Comparison of ENCODE assay signal across 8 cellular contexts in the genomic region with DNA sequence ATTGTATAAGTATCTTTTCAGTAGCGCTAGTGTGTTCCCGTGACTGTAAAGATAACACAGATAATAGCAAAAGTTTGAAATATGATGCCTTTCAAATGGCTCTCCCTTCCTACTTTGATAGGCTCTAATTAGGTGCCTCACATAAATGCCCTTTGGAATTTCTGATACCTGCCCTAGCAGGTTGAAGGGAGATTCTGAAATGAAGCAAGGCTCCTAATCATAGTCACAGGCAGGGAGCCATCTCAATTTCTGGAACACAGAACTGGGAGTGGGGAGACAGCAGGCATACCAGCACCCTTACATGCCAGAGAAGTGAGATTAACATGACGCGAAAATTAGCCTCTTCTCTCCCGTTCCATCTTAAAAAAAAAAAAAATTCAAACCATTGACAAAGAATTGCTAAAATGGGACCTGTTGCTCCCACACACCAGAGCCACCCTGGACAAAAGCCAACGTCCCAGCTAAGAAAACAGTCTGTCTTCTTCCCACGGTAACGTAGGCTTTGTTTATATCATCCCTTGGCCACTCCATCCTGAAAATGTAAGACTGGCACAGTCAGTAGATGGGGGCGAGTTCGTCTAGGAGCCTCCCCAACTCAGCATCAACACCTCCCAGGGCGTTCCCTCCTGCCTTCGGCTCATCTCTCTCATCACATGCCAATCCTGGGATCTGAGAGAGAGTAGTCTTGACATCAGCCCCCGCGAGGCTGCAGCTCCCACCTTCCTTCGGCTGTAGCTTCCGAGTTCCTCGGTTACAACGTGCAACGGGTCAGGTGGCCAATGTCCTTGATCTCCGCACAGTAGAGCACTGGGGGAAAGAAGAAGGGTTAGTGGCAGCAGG. TPM values are rescaled to one million over a fixed set of nuclear protein-coding genes. Genes with fewer than 3 reads are reported as not detected.
DNase-seq lines count a peak whose midpoint lies in the region; TF ChIP-seq lines count a peak whose summit lies in the region.

No MANE protein-coding gene starts in this region.

- no peaks in the 10 kb centered on the region for H3K79me2 ChIP-seq in mesendoderm (ENCODE audit: control insufficient read depth, insufficient read depth, low read length)

- peaks cover 2% of the 10 kb centered on the region for H3K36me3 ChIP-seq in mesendoderm (ENCODE audit: control insufficient read depth, insufficient read depth, low read length)
- H3K36me3 ChIP-seq in urinary bladder (ENCODE audit: insufficient read depth) = peaks cover 2% of the 10 kb centered on the region

- no peak overlapping the region for H3K4ac ChIP-seq in mesendoderm (ENCODE audit: low read depth, low read length)

- no peak overlapping the region for H4K8ac ChIP-seq in mesendoderm (ENCODE audit: low read depth, low read length)

- H3K27ac ChIP-seq in mesendoderm (ENCODE audit: low read depth, low read length) = no peak overlapping the region
- peak overlapping the region; percentile 74 for H3K27ac ChIP-seq in urinary bladder (ENCODE audit: low read depth)

- no peak overlapping the region for H2BK15ac ChIP-seq in mesendoderm (replicated peaks; ENCODE audit: low read depth)

- H3K36me3 Mint-ChIP-seq in chondrocyte (ENCODE audit: low read depth) = peaks cover 15% of the 10 kb centered on the region

- no peak overlapping the region for H3K18ac ChIP-seq in mesendoderm (ENCODE audit: low read length)

- peak overlapping the region; percentile 88 for H3K4me2 ChIP-seq in mesendoderm (ENCODE audit: low read length)

- H2AK5ac ChIP-seq in mesendoderm (ENCODE audit: low read length) = no peak overlapping the region

- peak overlapping the region; percentile 94 for H3K56ac ChIP-seq in mesendoderm (ENCODE audit: low read length)

- no peak overlapping the region for H4K5ac ChIP-seq in mesendoderm (ENCODE audit: low read length)

- no peak overlapping the region for H3K23ac ChIP-seq in mesendoderm (ENCODE audit: low read length)

- H3K9ac ChIP-seq in mesendoderm (ENCODE audit: low read length) = no peak overlapping the region

- H2BK5ac ChIP-seq in mesendoderm (ENCODE audit: low read length) = no peak overlapping the region

- TF ChIP-seq CTCF in chondrocyte (IDR thresholded peaks at IDR 0.05) = no peak

- no peaks in the 10 kb centered on the region for H3K79me1 ChIP-seq in mesendoderm (ENCODE audit: low read length)

- H3K9me3 Mint-ChIP-seq in chondrocyte (ENCODE audit: low read depth) = no peaks in the 10 kb centered on the region

- H3K4me1 ChIP-seq in mesendoderm (ENCODE audit: control insufficient read depth, low read depth, low read length) (no peaks in the 10 kb centered on the region), urinary bladder (ENCODE audit: insufficient read depth) (no peaks in the 10 kb centered on the region)

- H2BK120ac ChIP-seq in mesendoderm (ENCODE audit: low read depth, low read length) = no peak overlapping the region

- peaks cover 10% of the 10 kb centered on the region for H3K27me3 ChIP-seq in mesendoderm (ENCODE audit: insufficient read depth, low read length, poor library complexity)

- peak; percentile 3 for DNase-seq in activated T-cell treated with anti-CD3 and anti-CD28 coated beads for 48 hours (ENCODE audit: low read depth)
- DNase-seq in activated T-cell treated with anti-CD3 and anti-CD28 coated beads, Interleukin-2, amount 50 U/mL, for 1 hour = no peak
- DNase-seq in NCI-H69 (lab: John Stamatoyannopoulos, UW) = peak; percentile 12
- no peak for DNase-seq in chondrocyte (ENCODE audit: low spot score)
- DNase-seq in mesendoderm = no peak
- DNase-seq in foreskin melanocyte = no peak
- DNase-seq in NK-92 treated with Interleukin-12 subunit alpha and Interleukin-12 subunit beta, amount 100 ng/mL, for 24 hours (lab: John Stamatoyannopoulos, UW) = no peak

- H3K4me3 ChIP-seq in mesendoderm (ENCODE audit: low read length) = no peak overlapping the region
- H3K4me3 ChIP-seq in urinary bladder (ENCODE audit: low read depth, low read length) = peak overlapping the region; percentile 40

- peaks cover 19% of the 10 kb centered on the region for H3K4me1 Mint-ChIP-seq in chondrocyte (ENCODE audit: low read depth)

- WGBS in mesendoderm (ENCODE audit: extremely low coverage, insufficient coverage, low lambda C conversion rate) = no CpG with 5 or more reads among the region's 20 CpGs
- 10% methylated on average over 20 of the region's 20 CpGs for WGBS in urinary bladder

- H3K4me3 Mint-ChIP-seq in chondrocyte (ENCODE audit: unreplicated experiment) = peak overlapping the region; percentile 81

- no peaks in the 10 kb centered on the region for H3K27me3 Mint-ChIP-seq in chondrocyte (ENCODE audit: low read depth)

- peak overlapping the region; percentile 97 for H3K27ac Mint-ChIP-seq in chondrocyte (ENCODE audit: unreplicated experiment)

RNA-seq across cellular contexts. Expression of gene RNF227, which starts 1.1 kb away (rescaled TPM):
- total RNA-seq in chondrocyte = 1.6 to 2.2 TPM (median 1.8 TPM) in 3 replicates
- polyA plus RNA-seq in mesendoderm (2013, experiment 1 of 2) = 0.29 TPM
- polyA plus RNA-seq in mesendoderm (2013, experiment 2 of 2) = 0.28 TPM
- 4.2 TPM for total RNA-seq in urinary bladder
- polyA plus RNA-seq in urinary bladder = 3.8 TPM

RNA-seq across cellular contexts. Expression of gene KCNAB3, which starts 14.7 kb away (rescaled TPM):
- 1.9 to 3.2 TPM (median 2.3 TPM) in 3 replicates for total RNA-seq in chondrocyte
- 0.58 TPM for polyA plus RNA-seq in mesendoderm (2013, experiment 1 of 2)
- polyA plus RNA-seq in mesendoderm (2013, experiment 2 of 2) = 0.60 TPM
- total RNA-seq in urinary bladder = 2.3 TPM
- 1.3 TPM for polyA plus RNA-seq in urinary bladder

RNA-seq across cellular contexts. Expression of gene TRAPPC1, which starts 16.8 kb away (rescaled TPM):
- total RNA-seq in chondrocyte (113 to 135 TPM (median 121 TPM) in 3 replicates), urinary bladder (19.9 TPM)
- polyA plus RNA-seq in mesendoderm (2013, experiment 1 of 2) = 86.5 TPM
- 91.3 TPM for polyA plus RNA-seq in mesendoderm (2013, experiment 2 of 2)
- 137 TPM for polyA plus RNA-seq in urinary bladder

RNA-seq across cellular contexts. Expression of gene CNTROB, which starts 17.0 kb away (rescaled TPM):
- 28.7 to 29.2 TPM (median 29.2 TPM) in 3 replicates for total RNA-seq in chondrocyte
- 21.6 TPM for polyA plus RNA-seq in mesendoderm (2013, experiment 1 of 2)
- polyA plus RNA-seq in mesendoderm (2013, experiment 2 of 2) = 20.3 TPM
- total RNA-seq in urinary bladder = 23.8 TPM
- 24.7 TPM for polyA plus RNA-seq in urinary bladder

RNA-seq across cellular contexts. Expression of gene CHD3, which starts 26.4 kb away (rescaled TPM):
- total RNA-seq in chondrocyte = 129 to 138 TPM (median 134 TPM) in 3 replicates
- 10.2 TPM for polyA plus RNA-seq in mesendoderm (2013, experiment 1 of 2)
- polyA plus RNA-seq in mesendoderm (2013, experiment 2 of 2) = 10.2 TPM
- total RNA-seq in urinary bladder = 84.8 TPM
- polyA plus RNA-seq in urinary bladder = 109 TPM

Comparison
In these comparisons a context has a peak if more than half of its experiments do, and no peak if none do; other contexts are left out.
1. DNase-seq: peak in activated T-cell treated with anti-CD3 and anti-CD28 coated beads for 48 hours (single experiment) and NCI-H69 (single experiment); none in activated T-cell treated with anti-CD3 and anti-CD28 coated beads, Interleukin-2, amount 50 U/mL, for 1 hour (single experiment), chondrocyte (single experiment), mesendoderm (single experiment), foreskin melanocyte (single experiment) and NK-92 treated with Interleukin-12 subunit alpha and Interleukin-12 subunit beta, amount 100 ng/mL, for 24 hours (single experiment).